8 cellular contexts compared by ENCODE assay signal in the genomic region with DNA sequence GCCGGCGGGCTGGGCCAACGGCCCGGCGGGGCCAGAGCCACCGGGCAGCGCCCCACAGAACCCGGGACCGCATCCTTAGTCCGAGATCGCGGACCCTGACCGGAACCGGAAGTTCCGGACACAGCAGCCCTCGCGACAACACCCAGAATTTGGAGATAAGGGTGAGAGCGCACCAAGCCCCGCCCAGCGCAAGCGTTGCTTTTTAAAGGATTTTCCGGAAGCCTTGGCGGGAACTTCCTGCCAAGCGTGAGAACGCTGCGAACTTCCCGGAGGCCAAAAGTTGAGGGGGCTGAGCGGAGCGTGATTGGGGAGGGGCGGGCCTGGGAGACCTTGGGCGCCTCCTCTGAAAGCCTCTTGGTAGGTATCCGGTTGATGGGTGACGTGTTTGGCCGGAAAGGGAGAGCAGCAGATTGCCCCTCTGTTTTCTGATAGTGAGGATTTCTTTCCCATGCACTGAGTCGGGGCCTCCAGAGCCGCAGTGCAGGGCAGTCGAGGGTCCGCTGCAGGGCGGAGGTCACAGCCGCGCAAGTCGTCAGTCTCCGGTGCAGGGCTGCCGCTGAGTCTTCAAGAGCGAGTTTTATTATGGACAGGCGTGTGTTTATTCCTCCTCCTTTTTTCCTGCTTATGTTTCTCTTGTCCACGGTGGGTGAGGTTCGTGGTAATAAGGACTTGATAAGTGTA. TPM values are rescaled to one million over a fixed set of nuclear protein-coding genes. Genes with fewer than 3 reads are reported as not detected.
DNase-seq lines count a peak whose midpoint lies in the region; ATAC-seq, FAIRE-seq and TF ChIP-seq lines count a peak whose summit lies in the region.

A gene with protein sequence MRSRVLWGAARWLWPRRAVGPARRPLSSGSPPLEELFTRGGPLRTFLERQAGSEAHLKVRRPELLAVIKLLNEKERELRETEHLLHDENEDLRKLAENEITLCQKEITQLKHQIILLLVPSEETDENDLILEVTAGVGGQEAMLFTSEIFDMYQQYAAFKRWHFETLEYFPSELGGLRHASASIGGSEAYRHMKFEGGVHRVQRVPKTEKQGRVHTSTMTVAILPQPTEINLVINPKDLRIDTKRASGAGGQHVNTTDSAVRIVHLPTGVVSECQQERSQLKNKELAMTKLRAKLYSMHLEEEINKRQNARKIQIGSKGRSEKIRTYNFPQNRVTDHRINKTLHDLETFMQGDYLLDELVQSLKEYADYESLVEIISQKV (minus strand): TSS at position 97 of the 681 bp plus-strand sequence. CDS start 24 bp downstream, at position 73.

- H3K36me3 ChIP-seq in heart right ventricle = peaks cover 0 to 23% (median under 1%) of the 10 kb centered on the region in 9 donors
- H3K36me3 ChIP-seq in upper lobe of left lung = peaks cover 0 to 7% (median 0%) of the 10 kb centered on the region in 4 donors

- TF ChIP-seq POLR2A in GM12892 (IDR thresholded peaks at IDR 0.05; ENCODE audit: low read depth, low read length) = peak; percentile 54; the same call in 1 of the 2 replicates
- peak in 2 of 4 donors; percentile 82 to 83 for TF ChIP-seq POLR2A in upper lobe of left lung (IDR thresholded peaks at IDR 0.05)

- WGBS in heart right ventricle, 2 donors = 0% methylated on average over 46 to 48 of the region's 48 CpGs
- 0% methylated on average over 31 to 40 of the region's 48 CpGs for WGBS in upper lobe of left lung, 2 donors

- H3K4me3 ChIP-seq in heart right ventricle (peak within 1 kb of the TSS; percentile 67 to 85 (median 74)), upper lobe of left lung (peak within 1 kb of the TSS; percentile 58 to 79 (median 73))

- DNase-seq in GM12892 (ENCODE audit: insufficient read length) = peak; percentile 67
- peak; percentile 66 for DNase-seq in NCI-H1436 treated with DMSO at 0.1 percent for 48 hours (lab: John Stamatoyannopoulos, UW)
- DNase-seq in amniotic epithelial cell (ENCODE audit: low read depth) = peak; percentile 97
- peak; percentile 91 to 95 for DNase-seq in heart right ventricle
- DNase-seq in posterior cingulate gyrus = peak; percentile 81 to 99 (median 90)
- DNase-seq in upper lobe of left lung = peak; percentile 92 to 95

- H3K27ac ChIP-seq in heart right ventricle (peak within 1 kb of the TSS; percentile 73 to 97 (median 92)), upper lobe of left lung (peak within 1 kb of the TSS; percentile 86 to 90 (median 88))

- peak; percentile 89 for FAIRE-seq in GM12892 (lab: Jason Lieb, UNC)

- TF ChIP-seq CTCF in heart right ventricle (IDR thresholded peaks at IDR 0.05) = peak in 1 of 9 donors; percentile 18
- TF ChIP-seq CTCF in upper lobe of left lung (IDR thresholded peaks at IDR 0.05) = no peak

- H3K27me3 ChIP-seq in heart right ventricle = no peaks in the 10 kb centered on the region
- no peaks in the 10 kb centered on the region for H3K27me3 ChIP-seq in upper lobe of left lung

- ATAC-seq in HG02840 (IDR thresholded peaks at IDR 0.05; ENCODE audit: low FRiP score, unreplicated experiment) (peak; percentile 97), heart right ventricle (peak; percentile 97 to 99 (median 99)), upper lobe of left lung (ENCODE audit: low FRiP score in 2 of 2) (peak; percentile 99)

- intact Hi-C loops in T-helper 1 cell treated with Interleukin-12 subunit alpha and Interleukin-12 subunit beta and Interleukin-4 antibody, amounts not matched to agents 30 ng/mL and 1 ng/mL, for 36 hours (cut with micrococcal nuclease) = loop anchor here (1.0 to 10.0 kb wide), 8 partner anchors 21 to 1990 kb away; a partner anchor contains a TSS
- intact Hi-C loops in heart right ventricle (cut with DNase I) = loop anchor here in 3 of 10 donors (1.0 to 2.0 kb wide), 2 partner anchors 19 to 20 kb away; a partner anchor contains a TSS
- intact Hi-C loops in posterior cingulate gyrus (cut with DNase I) = loop anchor here (2.0 kb wide), 1 partner anchor 20 kb away; a partner anchor contains a TSS

- H3K9me3 ChIP-seq in heart right ventricle (no peaks in the 10 kb centered on the region), upper lobe of left lung (no peaks in the 10 kb centered on the region)

- H3K4me1 ChIP-seq in heart right ventricle (peaks cover 9 to 51% (median 40%) of the 10 kb centered on the region in 9 donors), upper lobe of left lung (peaks cover 24 to 32% (median 29%) of the 10 kb centered on the region in 4 donors)

- TF ChIP-seq EP300 in upper lobe of left lung (IDR thresholded peaks at IDR 0.05) = peak; percentile 32 to 93 (median 79)

RNA-seq across cellular contexts. Expression of the gene that starts here (rescaled TPM):
- polyA plus RNA-seq in GM12892 (2012; ENCODE audit: missing spikeins) = 12.9 TPM
- 18.9 and 20.5 TPM in 2 replicates for total RNA-seq in T-helper 1 cell treated with Interleukin-12 subunit alpha and Interleukin-12 subunit beta and Interleukin-4 antibody, amounts not matched to agents 30 ng/mL and 1 ng/mL, for 36 hours
- 10 to 100 TPM; 23.3 to 44.4 (median 26.4) TPM for total RNA-seq in heart right ventricle
- 10 to 100 TPM; 13.5 to 15.7 TPM for polyA plus RNA-seq in heart right ventricle
- 10 to 100 TPM; 14.7 to 21.7 (median 16.9) TPM for total RNA-seq in upper lobe of left lung

Comparison
In these comparisons a context has a peak if more than half of its experiments do, and no peak if none do; other contexts are left out.
1. Peak in every context shown above with its lines: DNase-seq, ATAC-seq, H3K4me3 ChIP-seq and H3K27ac ChIP-seq.